In the genomic region with DNA sequence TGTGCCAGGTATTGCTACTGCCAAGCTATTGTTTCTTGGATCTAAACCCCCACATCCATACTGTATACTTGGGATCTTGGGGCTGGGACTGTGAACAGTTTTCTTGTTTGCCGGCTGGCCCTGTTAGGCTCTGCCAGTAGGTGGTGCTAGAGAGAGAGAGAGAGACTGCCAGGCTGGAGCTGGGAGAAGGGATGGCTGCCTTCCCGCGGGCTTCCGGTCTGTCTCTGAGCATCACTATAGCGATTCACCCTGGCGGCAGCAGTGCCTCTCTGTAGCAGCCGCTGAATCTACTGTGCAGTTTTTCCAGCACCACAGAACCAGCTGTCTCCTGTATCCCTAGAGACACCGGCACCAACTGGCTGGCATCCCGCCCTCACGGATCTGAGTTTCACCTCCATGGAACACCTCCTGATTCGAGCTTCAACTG, we compare ENCODE assay signal across 8 cellular contexts.
DNase-seq lines count a peak whose midpoint lies in the region; ATAC-seq and TF ChIP-seq lines count a peak whose summit lies in the region.

No MANE protein-coding gene starts in this region.

- no peak overlapping the region for H3K4me3 ChIP-seq in SK-N-MC
- H3K4me3 ChIP-seq in adrenal gland: no peak overlapping the region

- H3K27ac ChIP-seq in SK-N-MC: no peak overlapping the region
- H3K27ac ChIP-seq in adrenal gland: no peak overlapping the region

- ATAC-seq in GM19463 (IDR thresholded peaks at IDR 0.05; ENCODE audit: unreplicated experiment) (peak; percentile 75), HG02970 (IDR thresholded peaks at IDR 0.05; ENCODE audit: low FRiP score, unreplicated experiment) (no peak)

- H3K36me3 ChIP-seq in SK-N-MC (ENCODE audit: insufficient read depth, low read length): no peaks in the 10 kb centered on the region
- H3K36me3 ChIP-seq in adrenal gland (replicated peaks in 1 of 2): no peaks in the 10 kb centered on the region

- H3K9me3 ChIP-seq in SK-N-MC (ENCODE audit: low read depth, low read length) (no peaks in the 10 kb centered on the region), adrenal gland (replicated peaks in 1 of 3) (no peaks in the 10 kb centered on the region)

- H3K4me1 ChIP-seq in adrenal gland (replicated peaks in 1 of 2): no peaks in the 10 kb centered on the region

- DNase-seq in CMK (ENCODE audit: low read depth) (peak; percentile 20), LHCN-M2 (ENCODE audit: low read depth) (peak; percentile 67), SK-N-MC (ENCODE audit: low read depth, low spot score) (peak; percentile 10), adrenal gland (peak; percentile 48 to 76 (median 62)), iPS DF 19.7 (ENCODE audit: low read depth, low spot score) (peak; percentile 33)
- DNase-seq in stimulated activated CD4-positive, alpha-beta T cell treated with anti-CD3 and anti-CD28 coated beads, Interleukin-15, amount 100 ng/mL, for 48 hours (ENCODE audit: low read depth in 2 of 2): peak; percentile 30 to 41

- TF ChIP-seq POLR2A in adrenal gland (IDR thresholded peaks at IDR 0.05): no peak

- intact Hi-C loops in adrenal gland (cut with DNase I): no loop called here

- no peak overlapping the region for H3K9ac ChIP-seq in SK-N-MC (ENCODE audit: insufficient read length)

- WGBS in adrenal gland, 4 donors: 56 to 88% (median 61%) methylated on average over 5 to 11 of the region's 11 CpGs

- TF ChIP-seq CTCF in adrenal gland (IDR thresholded peaks at IDR 0.05): peak; percentile 47 to 76 (median 58)

- H3K27me3 ChIP-seq in adrenal gland: no peaks in the 10 kb centered on the region

Comparison
In these comparisons a context has a peak if more than half of its experiments do, and no peak if none do; other contexts are left out.
1. DNase-seq: peak in every context shown above with its lines; median percentile 67 in LHCN-M2; 62 in adrenal gland; 36 in stimulated activated CD4-positive, alpha-beta T cell treated with anti-CD3 and anti-CD28 coated beads, Interleukin-15, amount 100 ng/mL, for 48 hours; 33 in iPS DF 19.7; 20 in CMK; 10 in SK-N-MC.